Comparison of ENCODE assay signal across 8 cellular contexts in the genomic region with DNA sequence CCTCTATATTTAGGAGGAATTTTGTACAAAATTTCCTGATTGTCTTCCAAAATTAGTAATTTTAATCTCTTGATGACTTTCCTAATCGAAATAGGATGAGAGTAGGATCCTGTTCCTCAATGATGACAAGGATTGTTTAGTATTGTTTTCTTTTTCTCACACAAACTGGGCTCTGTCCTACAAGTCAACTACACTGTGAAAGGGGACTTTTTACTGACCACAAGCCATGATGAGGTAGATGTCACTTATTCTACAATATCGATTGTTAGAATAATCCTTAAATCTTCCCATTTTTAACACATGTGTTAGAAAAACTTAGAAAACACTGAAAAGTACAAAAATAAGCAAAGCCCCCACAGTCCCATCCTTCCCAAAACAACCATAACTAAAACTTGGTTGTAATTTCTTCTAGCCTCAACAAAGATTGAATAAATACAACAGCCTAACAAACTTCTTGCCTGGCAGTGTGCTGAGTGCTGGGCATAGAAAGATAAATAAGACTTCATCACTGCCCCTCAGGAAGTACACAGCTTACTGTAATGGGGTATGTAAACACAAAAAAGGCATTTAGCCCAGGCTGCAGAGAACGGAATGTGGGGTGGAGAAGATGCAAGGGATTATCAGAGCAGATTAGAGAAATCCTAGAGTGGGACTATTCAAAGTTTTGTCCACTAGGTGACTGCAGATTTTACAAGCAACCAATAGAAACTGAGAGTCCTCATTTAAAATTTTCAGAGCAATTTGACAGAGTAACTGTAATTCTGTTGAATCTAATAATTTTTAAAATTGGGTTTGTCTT. TPM values are rescaled to one million over a fixed set of nuclear protein-coding genes. Genes with fewer than 3 reads are reported as not detected.
A peak's percentile ranks its signal among the peaks of the same experiment; 100 is the strongest.
DNase-seq lines count a peak whose midpoint lies in the region; ATAC-seq, FAIRE-seq and TF ChIP-seq lines count a peak whose summit lies in the region.

No MANE protein-coding gene starts in this region.

- no peaks in the 10 kb centered on the region for H3K27me3 ChIP-seq in astrocyte (ENCODE audit: insufficient read depth, low read length)

- H3K79me2 ChIP-seq in astrocyte (ENCODE audit: insufficient read depth, low read length), result peaks cover 16% of the 10 kb centered on the region

- H4K20me1 ChIP-seq in astrocyte (ENCODE audit: insufficient read depth, low read length), result no peaks in the 10 kb centered on the region

- H3K4me3 Mint-ChIP-seq in astrocyte (ENCODE audit: unreplicated experiment) (no peak overlapping the region), mesothelial cell of epicardium (no peak overlapping the region)

- peak; percentile 74 for ATAC-seq in HG02938 (IDR thresholded peaks at IDR 0.05; ENCODE audit: unreplicated experiment)
- ATAC-seq in GM18868 (IDR thresholded peaks at IDR 0.05; ENCODE audit: unreplicated experiment), result no peak

- no peak overlapping the region for H3K4me3 ChIP-seq in astrocyte (ENCODE audit: insufficient read depth, low read depth, low read length)

- no peaks in the 10 kb centered on the region for H3K9me3 ChIP-seq in astrocyte (ENCODE audit: insufficient read depth, low read depth, low read length)

- DNase-seq in CD1c-positive myeloid dendritic cell (ENCODE audit: extremely low spot score) (peak; percentile 18), astrocyte (ENCODE audit: low read depth) (no peak), mesothelial cell of epicardium (ENCODE audit: low spot score in 2 of 2, unreplicated experiment in 2 of 2) (no peak), cortex of kidney (lab: John Stamatoyannopoulos, UW) (no peak), T-helper 9 cell (no peak), retina (no peak)

- no peaks in the 10 kb centered on the region for H3K36me3 Mint-ChIP-seq in astrocyte (ENCODE audit: low read depth, unreplicated experiment)
- H3K36me3 Mint-ChIP-seq in mesothelial cell of epicardium, result no peaks in the 10 kb centered on the region

- no peak overlapping the region for H2AFZ ChIP-seq in astrocyte (ENCODE audit: low read depth, low read length)

- H3K9me3 Mint-ChIP-seq in astrocyte (ENCODE audit: unreplicated experiment) (no peaks in the 10 kb centered on the region), mesothelial cell of epicardium (no peaks in the 10 kb centered on the region)

- H3K27ac Mint-ChIP-seq in astrocyte (ENCODE audit: unreplicated experiment) (peak overlapping the region; percentile 99), mesothelial cell of epicardium (peak overlapping the region; percentile 92)

- no peaks in the 10 kb centered on the region for H3K27me3 Mint-ChIP-seq in astrocyte (ENCODE audit: low read depth, unreplicated experiment)
- no peaks in the 10 kb centered on the region for H3K27me3 Mint-ChIP-seq in mesothelial cell of epicardium (ENCODE audit: low read depth)

- no peaks in the 10 kb centered on the region for H3K36me3 ChIP-seq in astrocyte (ENCODE audit: insufficient read depth, low read length)

- H3K27ac ChIP-seq in astrocyte (ENCODE audit: low read depth, low read length), result peak overlapping the region; percentile 96

- H3K9ac ChIP-seq in astrocyte (ENCODE audit: low read length), result peak overlapping the region; percentile 63

- peak; percentile 13 for TF ChIP-seq CTCF in astrocyte (IDR thresholded peaks at IDR 0.05; ENCODE audit: insufficient read depth, low read depth, low read length)
- TF ChIP-seq CTCF in mesothelial cell of epicardium (IDR thresholded peaks at IDR 0.05; ENCODE audit: unreplicated experiment), result no peak

- H3K4me1 Mint-ChIP-seq in astrocyte (ENCODE audit: low read depth, unreplicated experiment), result peaks cover 45% of the 10 kb centered on the region
- peaks cover 61% of the 10 kb centered on the region for H3K4me1 Mint-ChIP-seq in mesothelial cell of epicardium

- H3K4me2 ChIP-seq in astrocyte (ENCODE audit: low read length), result peak overlapping the region; percentile 89

- peaks cover 26% of the 10 kb centered on the region for H3K4me1 ChIP-seq in astrocyte (ENCODE audit: insufficient read depth, low read length)

- peak; percentile 5 for FAIRE-seq in astrocyte (lab: Jason Lieb, UNC)

RNA-seq across cellular contexts. Expression of gene TSC22D2, which starts 35.6 kb away (rescaled TPM):
- total RNA-seq in astrocyte (99.4 and 116 TPM in 2 replicates), mesothelial cell of epicardium (68.7 to 73.2 TPM (median 71.2 TPM) in 3 replicates)
